13 cellular contexts compared by ENCODE assay signal in the genomic region with DNA sequence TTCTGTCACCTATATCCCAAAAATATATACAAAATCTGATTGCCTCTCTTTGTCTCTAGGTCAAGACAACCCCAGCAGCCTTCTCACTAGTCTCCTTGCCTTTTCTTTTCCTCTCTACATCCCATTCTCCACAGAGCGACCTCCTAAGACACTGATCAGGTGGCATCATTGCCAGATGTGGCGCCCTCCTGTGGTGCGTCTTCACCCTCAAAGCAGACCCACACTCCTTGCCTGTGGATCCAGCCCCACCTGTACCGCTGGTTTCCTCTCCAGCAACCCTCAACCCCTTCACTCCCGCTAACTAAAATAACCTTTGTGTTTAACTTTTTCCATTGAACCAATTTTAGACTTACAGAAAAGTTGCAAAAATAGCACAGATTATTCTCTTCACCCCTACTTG.
DNase-seq lines count a peak whose midpoint lies in the region; ATAC-seq and TF ChIP-seq lines count a peak whose summit lies in the region.
"Had no signal": no experiment of that assay in that cellular context is flagged by ENCODE, and none has a peak within 500 bp of the region (broad histone marks: within the 10 kb centered on the region; RNA-seq: fewer than 3 reads in every experiment).

No MANE protein-coding gene starts in this region.

- CTCF ChIA-PET in A673 (lab: Charles Lee) = no interaction called here

- no peaks in the 10 kb centered on the region for H3K36me3 ChIP-seq in A673 (ENCODE audit: insufficient read depth, low read length, poor library complexity, severe bottlenecking)
- no peaks in the 10 kb centered on the region for H3K36me3 ChIP-seq in RWPE2 (ENCODE audit: low read depth)
- H3K36me3 ChIP-seq: neutrophil had no signal

- BruUV-seq in A673 (replicated peaks; lab: Mats Ljungman, UMichigan) = no TSS peak

- DNase-seq in A673 (ENCODE audit: low spot score) (peak; percentile 19), GM12864 (ENCODE audit: low read depth) (no peak), RWPE2 (ENCODE audit: low spot score) (no peak), fibroblast of the aortic adventitia (ENCODE audit: low read depth) (no peak), C1 segment of cervical spinal cord (lab: John Stamatoyannopoulos, UW) (no peak), GM19238 (ENCODE audit: insufficient read length, low spot score) (no peak)
- DNase-seq: activated CD4-positive, alpha-beta memory T cell treated with anti-CD3 and anti-CD28 coated beads for 36 hours; CD8-positive, alpha-beta memory T cell; Kasumi-1; stimulated activated CD4-positive, alpha-beta T cell treated with anti-CD3 and anti-CD28 coated beads, Interleukin-1b, Interleukin-23, amount 100 ng/mL, for 48 hours had no signal

- TF ChIP-seq CTCF in A673 (conservative IDR thresholded peaks at IDR 0.05; ENCODE audit: low read depth, low read length) (peak; percentile 67), GM12864 (IDR thresholded peaks at IDR 0.05; ENCODE audit: low read depth, low read length, missing control alignments) (peak; percentile 30), RWPE2 (IDR thresholded peaks at IDR 0.05; ENCODE audit: poor library complexity, severe bottlenecking) (peak; percentile 6), fibroblast of the aortic adventitia (IDR thresholded peaks at IDR 0.05; ENCODE audit: insufficient read depth, low read length) (peak; percentile 19)

- H3K27ac ChIP-seq in A673 (ENCODE audit: low read depth, low read length, poor library complexity, severe bottlenecking) (no peak overlapping the region), RWPE2 (ENCODE audit: poor library complexity, severe bottlenecking) (no peak overlapping the region)
- H3K27ac ChIP-seq: neutrophil had no signal

- POLR2A ChIA-PET in A673 (lab: Charles Lee; ENCODE audit: low non-redundant PET) = no interaction called here

- H3K9me3 ChIP-seq in A673 (ENCODE audit: low read depth, low read length, poor library complexity, severe bottlenecking) (no peaks in the 10 kb centered on the region), RWPE2 (ENCODE audit: severe bottlenecking) (peaks cover 6% of the 10 kb centered on the region)
- H3K9me3 ChIP-seq: neutrophil had no signal

- ATAC-seq in RWPE2 (ENCODE audit: low read depth) = no peak
- no peak for ATAC-seq in HG03520 (IDR thresholded peaks at IDR 0.05; ENCODE audit: unreplicated experiment)
- no peak for ATAC-seq in GM19467 (IDR thresholded peaks at IDR 0.05; ENCODE audit: unreplicated experiment)

- intact Hi-C loops in A673 (cut with micrococcal nuclease; ENCODE audit: unreplicated experiment) = no loop called here

- H3K4me3 ChIP-seq in A673 (ENCODE audit: low read depth, low read length, poor library complexity, severe bottlenecking) (no peak overlapping the region), GM12864 (ENCODE audit: low read depth, low read length) (no peak overlapping the region), RWPE2 (ENCODE audit: severe bottlenecking) (no peak overlapping the region), fibroblast of the aortic adventitia (ENCODE audit: low read depth, low read length) (no peak overlapping the region)

- no peaks in the 10 kb centered on the region for H3K4me1 ChIP-seq in A673 (ENCODE audit: insufficient read depth, low read length, poor library complexity, severe bottlenecking)
- no peaks in the 10 kb centered on the region for H3K4me1 ChIP-seq in RWPE2 (ENCODE audit: insufficient read depth, poor library complexity, severe bottlenecking)

- no peaks in the 10 kb centered on the region for H3K27me3 ChIP-seq in A673 (replicated peaks; ENCODE audit: insufficient read depth, low read depth, low read length, poor library complexity)
- H3K27me3 ChIP-seq in RWPE2 (ENCODE audit: insufficient read depth, poor library complexity, severe bottlenecking) = no peaks in the 10 kb centered on the region

Comparison
In these comparisons a context has a peak if more than half of its experiments do, and no peak if none do; other contexts are left out.
1. CTCF ChIP-seq: peak in every context shown above with its lines; median percentile 67 in A673; 30 in GM12864; 19 in fibroblast of the aortic adventitia; 6 in RWPE2.